In the genomic region with DNA sequence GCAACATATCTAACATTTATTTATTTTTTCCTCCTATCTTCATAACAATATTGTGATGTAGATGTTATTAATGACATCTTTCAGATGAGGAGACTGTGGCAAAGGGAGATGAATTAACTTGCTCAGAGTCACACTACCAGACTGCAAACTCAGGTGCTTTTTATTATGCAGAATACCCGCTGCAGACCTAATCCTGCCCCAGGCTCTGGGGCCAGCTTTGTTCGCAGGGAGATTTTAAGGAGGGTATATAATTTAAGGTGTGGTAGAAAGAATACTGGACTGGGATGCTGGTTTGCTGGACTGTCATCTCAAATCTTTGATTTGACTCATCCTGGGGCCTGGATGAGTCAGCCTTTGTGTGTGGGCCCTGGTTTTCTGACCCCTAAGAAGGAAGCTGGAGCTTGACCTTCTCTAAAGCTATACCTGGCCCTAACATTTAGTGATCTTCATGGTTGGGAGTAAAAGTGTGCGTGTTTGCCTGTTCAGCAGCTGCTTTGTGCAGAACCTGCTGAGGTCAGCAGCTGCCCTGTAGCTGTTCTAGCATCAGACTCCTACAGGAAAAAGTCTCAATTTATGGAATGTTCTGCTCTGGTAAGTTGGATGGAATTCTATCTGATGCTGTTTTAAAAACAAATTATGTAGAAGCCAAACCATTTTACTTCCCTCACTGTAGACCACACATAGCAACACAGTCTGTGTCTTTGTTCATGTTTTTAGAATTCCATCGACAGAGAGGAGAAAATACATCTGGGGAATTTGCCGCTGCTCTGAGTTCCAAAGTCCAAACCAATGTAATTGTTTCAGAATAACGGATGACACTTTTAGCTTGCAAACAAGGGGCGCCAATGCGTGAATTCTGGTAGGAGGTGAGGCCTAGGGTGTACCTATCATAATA, we compare ENCODE assay signal across 9 cellular contexts. TPM values are rescaled to one million over a fixed set of nuclear protein-coding genes. Genes with fewer than 3 reads are reported as not detected.
DNase-seq lines count a peak whose midpoint lies in the region; ATAC-seq and TF ChIP-seq lines count a peak whose summit lies in the region.
"Had no signal": no experiment of that assay in that cellular context is flagged by ENCODE, and none has a peak within 500 bp of the region (broad histone marks: within the 10 kb centered on the region; RNA-seq: fewer than 3 reads in every experiment).

No MANE protein-coding gene starts in this region.

- no peak overlapping the region for H3K4me3 ChIP-seq in adrenal gland

- DNase-seq in stromal cell of bone marrow (ENCODE audit: low read depth) (peak; percentile 12), adrenal gland (no peak), NCI-H146 (lab: John Stamatoyannopoulos, UW) (no peak), NCI-H2196 (lab: John Stamatoyannopoulos, UW; ENCODE audit: unreplicated experiment) (no peak)
- DNase-seq: activated B cell treated with CpG ODN at 0.5 μM for 24 hours had no signal

- peaks cover 0 to 25% of the 10 kb centered on the region in 2 donors for H3K4me1 ChIP-seq in adrenal gland (replicated peaks in 1 of 2)

- TF ChIP-seq POLR2A in adrenal gland (IDR thresholded peaks at IDR 0.05): no peak

- no peaks in the 10 kb centered on the region for H3K9me3 ChIP-seq in adrenal gland (replicated peaks in 1 of 3)

- intact Hi-C loops in adrenal gland (cut with DNase I): no loop called here

- WGBS in adrenal gland, 4 donors: 74 to 89% (median 84%) methylated on average over 8 of the region's 8 CpGs

- no peaks in the 10 kb centered on the region for H3K27me3 ChIP-seq in adrenal gland

- no peaks in the 10 kb centered on the region for H3K36me3 ChIP-seq in adrenal gland (replicated peaks in 1 of 2)

- peak overlapping the region; percentile 26 for H3K27ac ChIP-seq in angular gyrus (ENCODE audit: low read depth, low read length)
- H3K27ac ChIP-seq in adrenal gland: no peak overlapping the region
- H3K27ac ChIP-seq: epithelial cell of prostate had no signal

- ATAC-seq in GM19025 (IDR thresholded peaks at IDR 0.05; ENCODE audit: low read depth, unreplicated experiment) (peak; percentile 67), HG02884 (IDR thresholded peaks at IDR 0.05; ENCODE audit: unreplicated experiment) (peak; percentile 76)

- TF ChIP-seq CTCF in adrenal gland (IDR thresholded peaks at IDR 0.05): no peak

RNA-seq across cellular contexts. Expression of a gene that starts 4.5 kb away (rescaled TPM):
- 10 to 100 TPM in 5 of 8 donors, 1 to 10 TPM in 3; 6.9 to 15.4 (median 10.7) TPM for total RNA-seq in adrenal gland
- 1 to 10 TPM; 3.0 to 8.2 (median 6.4) TPM for polyA plus RNA-seq in adrenal gland
